Comparison of ENCODE assay signal across 21 cellular contexts in genomic region chr7:102185796-102186195, GRCh38.
"Had no signal": no experiment of that assay in that cellular context is flagged by ENCODE, and none has a peak within 500 bp of the region (broad histone marks: within the 10 kb centered on the region; RNA-seq: fewer than 3 reads in every experiment).

No MANE protein-coding gene starts in this region.

- H3K4me3 ChIP-seq: coronary artery, dorsolateral prefrontal cortex, esophagus squamous epithelium, gastrocnemius medialis, heart right ventricle, left lung, lower lobe of right lung, mucosa of descending colon had no signal

- DNase-seq: dorsolateral prefrontal cortex; effector CD4-positive, alpha-beta T cell; effector memory CD4-positive, alpha-beta T cell; erythroblast; esophagus squamous epithelium; foreskin melanocyte; gastrocnemius medialis; glutamatergic neuron; head of caudate nucleus; heart right ventricle; hippocampal formation; left cardiac atrium; left ventricle myocardium superior; lower lobe of right lung; mesenchymal stem cell; mucosa of descending colon had no signal

- H3K4me1 ChIP-seq: esophagus squamous epithelium, left lung, lower lobe of right lung had no signal

- H3K27ac ChIP-seq: coronary artery, dorsolateral prefrontal cortex, epithelial cell of prostate, esophagus squamous epithelium, gastrocnemius medialis, heart right ventricle, left lung, lower lobe of right lung had no signal

- H3K27me3 ChIP-seq: dorsolateral prefrontal cortex, esophagus squamous epithelium, gastrocnemius medialis, heart right ventricle, left lung had no signal

- H3K4me1 Mint-ChIP-seq: mesothelial cell of epicardium had no signal

- ATAC-seq: esophagus mucosa, gastrocnemius medialis, heart right ventricle, left cardiac atrium, left lung, left ventricle myocardium superior, lower lobe of right lung, mucosa of descending colon had no signal

- H3K9me3 Mint-ChIP-seq: mesothelial cell of epicardium had no signal

- H3K9me3 ChIP-seq: esophagus squamous epithelium, gastrocnemius medialis, heart right ventricle, left lung, lower lobe of right lung, mucosa of descending colon had no signal

- H3K27ac Mint-ChIP-seq: mesothelial cell of epicardium had no signal

- H3K4me3 Mint-ChIP-seq: mesothelial cell of epicardium had no signal
